In genomic region chrX:134374910-134375309, GRCh38 we compare ENCODE assay signal across 10 cellular contexts. TPM values are rescaled to one million over a fixed set of nuclear protein-coding genes. Genes with fewer than 3 reads are reported as not detected.
DNase-seq lines count a peak whose midpoint lies in the region; ATAC-seq, FAIRE-seq and TF ChIP-seq lines count a peak whose summit lies in the region.
"Had no signal": no experiment of that assay in that cellular context is flagged by ENCODE, and none has a peak within 500 bp of the region (broad histone marks: within the 10 kb centered on the region; RNA-seq: fewer than 3 reads in every experiment).

No MANE protein-coding gene starts in this region.

- no peaks in the 10 kb centered on the region for H3F3A ChIP-seq in OCI-LY1 (ENCODE audit: insufficient read depth, low read length)

- H3K4me3 ChIP-seq in OCI-LY1 (ENCODE audit: low read depth, low read length, poor library complexity, severe bottlenecking) = peak overlapping the region; percentile 96
- H3K4me3 ChIP-seq in choroid plexus epithelial cell (ENCODE audit: low read depth, low read length) = peak overlapping the region; percentile 74
- peak overlapping the region in 2 of 4 donors; percentile 77 to 87 for H3K4me3 ChIP-seq in Peyer's patch

- H3K36me3 Mint-ChIP-seq in neural crest cell (ENCODE audit: low read depth) = peaks cover 3% of the 10 kb centered on the region

- H2AFZ ChIP-seq in OCI-LY1 (ENCODE audit: low read length) = no peak overlapping the region

- no peak for DNase-seq in GM19239 (ENCODE audit: insufficient read length, low spot score)
- peak; percentile 10 for DNase-seq in choroid plexus epithelial cell (ENCODE audit: low read depth)
- DNase-seq in neural crest cell (ENCODE audit: low read depth, low spot score) = no peak
- no peak for DNase-seq in NCI-H524 treated with DMSO at 0.1 percent for 48 hours (lab: John Stamatoyannopoulos, UW)
- no peak for DNase-seq in foreskin melanocyte
- DNase-seq in Peyer's patch = no peak
- DNase-seq: ovary, substantia nigra had no signal

- peak overlapping the region; percentile 81 for H3K4me2 ChIP-seq in OCI-LY1 (ENCODE audit: low read length)

- peak; percentile 21 for FAIRE-seq in GM19239 (lab: Jason Lieb, UNC)

- peak overlapping the region; percentile 95 for H3K27ac ChIP-seq in OCI-LY1 (ENCODE audit: low read depth, low read length, poor library complexity, severe bottlenecking)
- peak overlapping the region in 1 of 4 donors; percentile 93 for H3K27ac ChIP-seq in Peyer's patch

- peak overlapping the region; percentile 99 for H3K9ac ChIP-seq in OCI-LY1 (ENCODE audit: low read length)

- no peaks in the 10 kb centered on the region for H3K9me2 ChIP-seq in OCI-LY1 (ENCODE audit: low read depth, low read length)

- H3K27me3 Mint-ChIP-seq in neural crest cell (ENCODE audit: low read depth) = no peaks in the 10 kb centered on the region

- H3K9me3 ChIP-seq in OCI-LY1 (ENCODE audit: low read length) (no peaks in the 10 kb centered on the region), Peyer's patch (no peaks in the 10 kb centered on the region)
- H3K9me3 ChIP-seq: ovary had no signal

- peaks cover 17% of the 10 kb centered on the region for H3K36me3 ChIP-seq in OCI-LY1 (ENCODE audit: insufficient read depth, low read length)
- no peaks in the 10 kb centered on the region for H3K36me3 ChIP-seq in Peyer's patch
- H3K36me3 ChIP-seq: ovary had no signal

- peaks cover 51% of the 10 kb centered on the region for H3K79me2 ChIP-seq in OCI-LY1 (ENCODE audit: insufficient read depth, low read length)

- no peaks in the 10 kb centered on the region for H3K27me3 ChIP-seq in OCI-LY1 (ENCODE audit: insufficient read depth, low read length)
- no peaks in the 10 kb centered on the region for H3K27me3 ChIP-seq in Peyer's patch
- H3K27me3 ChIP-seq: ovary had no signal

- H3K4me1 ChIP-seq in OCI-LY1 (ENCODE audit: insufficient read depth, low read length, severe bottlenecking) (peaks cover 33% of the 10 kb centered on the region), Peyer's patch (no peaks in the 10 kb centered on the region)

- H3K9me3 Mint-ChIP-seq in neural crest cell = peaks cover 2% of the 10 kb centered on the region

- no peak for TF ChIP-seq CTCF in OCI-LY1 (IDR thresholded peaks at IDR 0.05; ENCODE audit: low read length)
- no peak for TF ChIP-seq CTCF in choroid plexus epithelial cell (conservative IDR thresholded peaks at IDR 0.05; ENCODE audit: low read depth, low read length)
- TF ChIP-seq CTCF in neural crest cell (conservative IDR thresholded peaks at IDR 0.05) = no peak
- no peak for TF ChIP-seq CTCF in Peyer's patch (IDR thresholded peaks at IDR 0.05)

- ATAC-seq in HG03520 (IDR thresholded peaks at IDR 0.05; ENCODE audit: unreplicated experiment) = no peak

- TF ChIP-seq POLR2A in Peyer's patch (IDR thresholded peaks at IDR 0.05) = no peak

- H3K4me1 Mint-ChIP-seq in neural crest cell = peaks cover 30% of the 10 kb centered on the region

- H3K4me3 Mint-ChIP-seq in neural crest cell = peak overlapping the region; percentile 98

- H3K27ac Mint-ChIP-seq in neural crest cell (ENCODE audit: unreplicated experiment) = no peak overlapping the region

- no peaks in the 10 kb centered on the region for H4K20me1 ChIP-seq in OCI-LY1 (ENCODE audit: insufficient read depth, low read length)

RNA-seq across cellular contexts. Expression of gene PHF6, which starts 1.8 kb away (rescaled TPM):
- 92.6 and 98.3 TPM in 2 replicates for total RNA-seq in neural crest cell
- 10 to 100 TPM in 3 of 4 donors, 1 to 10 TPM in 1; 6.7 to 19.8 (median 11.7) TPM for total RNA-seq in Peyer's patch
